Comparison of ENCODE assay signal across 14 cellular contexts in the genomic region with DNA sequence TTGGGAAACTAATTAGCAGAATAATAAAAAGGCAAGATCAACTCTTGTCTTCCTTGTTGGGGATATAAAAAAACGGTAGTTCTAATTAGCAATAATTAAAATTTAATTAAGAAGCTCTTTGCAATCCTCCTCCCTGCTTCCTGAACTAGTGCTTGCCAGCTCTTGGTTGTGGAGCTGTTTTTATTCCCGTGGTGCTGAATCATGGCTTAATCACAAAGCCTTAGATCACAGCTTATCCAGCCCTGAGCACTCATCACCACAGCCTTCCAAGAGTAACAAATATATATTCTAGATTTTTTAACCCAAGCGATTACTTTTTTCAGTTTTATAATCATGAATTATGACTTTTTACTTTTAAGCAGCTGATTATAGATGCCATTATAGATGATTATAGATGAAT.
DNase-seq lines count a peak whose midpoint lies in the region; ATAC-seq and TF ChIP-seq lines count a peak whose summit lies in the region.
"Had no signal": no experiment of that assay in that cellular context is flagged by ENCODE, and none has a peak within 500 bp of the region (broad histone marks: within the 10 kb centered on the region; RNA-seq: fewer than 3 reads in every experiment).

No MANE protein-coding gene starts in this region.

- H3K4ac ChIP-seq in mesenchymal stem cell (ENCODE audit: low read depth in 1 of 2, low read length in 2 of 2) = no peak overlapping the region

- H3K4me1 ChIP-seq in mammary epithelial cell (ENCODE audit: insufficient read depth, low read length) (no peaks in the 10 kb centered on the region), mesenchymal stem cell (ENCODE audit: control insufficient read depth, insufficient read depth, low read depth, low read length) (no peaks in the 10 kb centered on the region)
- H3K4me1 ChIP-seq: SJSA1 had no signal

- TF ChIP-seq CTCF in mammary epithelial cell (conservative IDR thresholded peaks at IDR 0.05 in 1 of 2, IDR thresholded peaks at IDR 0.05 in 1 of 2; ENCODE audit: extremely low read depth in 1 of 2, insufficient read depth in 1 of 2, low read depth in 1 of 2, low read length in 2 of 2) (no peak), mesothelial cell of epicardium (IDR thresholded peaks at IDR 0.05; ENCODE audit: unreplicated experiment) (no peak)

- no peak overlapping the region for H3K27ac Mint-ChIP-seq in mesothelial cell of epicardium
- H3K27ac Mint-ChIP-seq: memory B cell had no signal

- H2BK12ac ChIP-seq in mesenchymal stem cell (ENCODE audit: low read length in 2 of 2) = no peak overlapping the region

- dilution Hi-C loops in mammary epithelial cell (cut with HindIII; ENCODE audit: low sequenced_read_pairs) = no loop called here

- peaks cover 35% of the 10 kb centered on the region for H3K27me3 Mint-ChIP-seq in mesothelial cell of epicardium (ENCODE audit: low read depth)

- no peak overlapping the region for H2BK5ac ChIP-seq in mesenchymal stem cell (ENCODE audit: low read depth, low read length, poor library complexity, severe bottlenecking)

- no peaks in the 10 kb centered on the region for H3K36me3 Mint-ChIP-seq in mesothelial cell of epicardium

- no peak overlapping the region for H3K14ac ChIP-seq in mesenchymal stem cell (ENCODE audit: low read length in 2 of 2)

- H4K20me1 ChIP-seq in mammary epithelial cell (ENCODE audit: insufficient read depth, low read length) = no peaks in the 10 kb centered on the region

- ATAC-seq in left cardiac atrium = no peak
- ATAC-seq: esophagus mucosa, right cardiac atrium had no signal

- 21% methylated on average over 3 of the region's 3 CpGs for WGBS in mammary epithelial cell (ENCODE audit: low coverage, missing lambda C conversion rate)
- WGBS in mesenchymal stem cell = 36% methylated on average over 1 of the region's 3 CpGs

- H2AK5ac ChIP-seq in mesenchymal stem cell (ENCODE audit: low read length, severe bottlenecking) = no peak overlapping the region

- no peak overlapping the region for H3K4me3 Mint-ChIP-seq in mesothelial cell of epicardium
- H3K4me3 Mint-ChIP-seq: memory B cell had no signal

- no peak overlapping the region for H3K23ac ChIP-seq in mesenchymal stem cell (ENCODE audit: low read length in 2 of 2)

- H3K36me3 ChIP-seq in mammary epithelial cell (ENCODE audit: insufficient read depth, low read length) = no peaks in the 10 kb centered on the region
- no peaks in the 10 kb centered on the region for H3K36me3 ChIP-seq in mesenchymal stem cell (ENCODE audit: control insufficient read depth in 1 of 2, insufficient read depth in 2 of 2, low read depth in 1 of 2, low read length in 2 of 2)
- H3K36me3 ChIP-seq: SJSA1 had no signal

- H3K18ac ChIP-seq in mesenchymal stem cell (ENCODE audit: low read depth in 1 of 2, low read length in 2 of 2) = no peak overlapping the region

- DNase-seq in ELF-1 (ENCODE audit: low read depth, low spot score) (peak; percentile 7), NCI-H146 treated with DMSO at 0.1 percent for 48 hours (lab: John Stamatoyannopoulos, UW; ENCODE audit: unreplicated experiment) (peak; percentile 6), mammary epithelial cell (peak; percentile 23), mesenchymal stem cell (peak; percentile 24), NCI-H2029 treated with DMSO at 0.1 percent for 48 hours (lab: John Stamatoyannopoulos, UW) (no peak), mesothelial cell of epicardium (ENCODE audit: low spot score in 2 of 2, unreplicated experiment in 2 of 2) (no peak), COLO668 (lab: John Stamatoyannopoulos, UW; ENCODE audit: unreplicated experiment) (no peak), left cardiac atrium (no peak)
- DNase-seq: amniotic stem cell, GF-D8, right cardiac atrium had no signal

- H2BK120ac ChIP-seq in mesenchymal stem cell (ENCODE audit: low read depth, low read length) = no peak overlapping the region

- no peak overlapping the region for H2BK15ac ChIP-seq in mesenchymal stem cell (ENCODE audit: low read depth, poor library complexity, severe bottlenecking)

- in situ Hi-C loops in mammary epithelial cell (cut with MboI; ENCODE audit: low sequenced_read_pairs in 2 of 2) = no loop called here

- H3K27ac ChIP-seq in mammary epithelial cell (ENCODE audit: insufficient read depth, low read depth, low read length) (no peak overlapping the region), mesenchymal stem cell (ENCODE audit: low read length, poor library complexity, severe bottlenecking) (no peak overlapping the region)
- H3K27ac ChIP-seq: SJSA1 had no signal

- no peaks in the 10 kb centered on the region for H3K9me3 Mint-ChIP-seq in mesothelial cell of epicardium
- H3K9me3 Mint-ChIP-seq: memory B cell had no signal

- H2AFZ ChIP-seq in mammary epithelial cell (ENCODE audit: low read depth, low read length) (no peak overlapping the region), mesenchymal stem cell (ENCODE audit: low read depth, low read length) (no peak overlapping the region)

- H4K91ac ChIP-seq in mesenchymal stem cell (ENCODE audit: low read length) = no peak overlapping the region

- H3K4me3 ChIP-seq in mammary epithelial cell (replicated peaks in 1 of 3; ENCODE audit: insufficient read depth in 1 of 3, low read depth in 2 of 3, low read length in 3 of 3) (no peak overlapping the region), mesenchymal stem cell (ENCODE audit: insufficient read depth in 1 of 2, low read depth in 1 of 2, low read length in 2 of 2) (no peak overlapping the region)
- H3K4me3 ChIP-seq: SJSA1 had no signal

- no peaks in the 10 kb centered on the region for H3K79me2 ChIP-seq in mammary epithelial cell (ENCODE audit: insufficient read depth, low read length)

- H3K4me1 Mint-ChIP-seq in mesothelial cell of epicardium = no peaks in the 10 kb centered on the region
- H3K4me1 Mint-ChIP-seq: memory B cell had no signal

- H3K27me3 ChIP-seq in mammary epithelial cell (ENCODE audit: insufficient read depth, low read length) = no peaks in the 10 kb centered on the region
- H3K27me3 ChIP-seq in mesenchymal stem cell (ENCODE audit: control insufficient read depth in 1 of 2, insufficient read depth in 1 of 2, low read length in 2 of 2) = peaks cover 0 to 5% of the 10 kb centered on the region in 2 experiments

- H4K8ac ChIP-seq in mesenchymal stem cell (ENCODE audit: low read length) = no peak overlapping the region

- no peak overlapping the region for H3K9ac ChIP-seq in mammary epithelial cell (ENCODE audit: insufficient read depth, low read length)
- H3K9ac ChIP-seq in mesenchymal stem cell (ENCODE audit: low read length) = no peak overlapping the region

- H3K79me1 ChIP-seq in mesenchymal stem cell (replicated peaks; ENCODE audit: low read length, poor library complexity, severe bottlenecking) = no peaks in the 10 kb centered on the region

- H3K4me2 ChIP-seq in mammary epithelial cell (ENCODE audit: insufficient read depth, low read depth, low read length) (no peak overlapping the region), mesenchymal stem cell (ENCODE audit: low read length, poor library complexity, severe bottlenecking) (no peak overlapping the region)

- BruUV-seq in mammary epithelial cell (replicated peaks; lab: Mats Ljungman, UMichigan) = no TSS peak

- CTCF ChIA-PET in mammary epithelial cell (lab: Charles Lee; ENCODE audit: low non-redundant PET) = no interaction called here

- intact Hi-C loops in mammary epithelial cell (cut with micrococcal nuclease) (no loop called here), left cardiac atrium (cut with DNase I) (no loop called here)

- H3K9me3 ChIP-seq in mammary epithelial cell (replicated peaks; ENCODE audit: insufficient read depth, low read length) (no peaks in the 10 kb centered on the region), mesenchymal stem cell (ENCODE audit: control insufficient read depth, low read length) (peaks cover 13% of the 10 kb centered on the region)
- H3K9me3 ChIP-seq: SJSA1 had no signal

Comparison
In these comparisons a context has a peak if more than half of its experiments do, and no peak if none do; other contexts are left out.
1. DNase-seq: peak in ELF-1 (single experiment), NCI-H146 treated with DMSO at 0.1 percent for 48 hours (single experiment), mammary epithelial cell (single experiment) and mesenchymal stem cell (single experiment); none in NCI-H2029 treated with DMSO at 0.1 percent for 48 hours (single experiment), mesothelial cell of epicardium (0 of 2), COLO668 (single experiment) and left cardiac atrium (single experiment).